ENCODE assay signal across 19 cellular contexts in the genomic region with DNA sequence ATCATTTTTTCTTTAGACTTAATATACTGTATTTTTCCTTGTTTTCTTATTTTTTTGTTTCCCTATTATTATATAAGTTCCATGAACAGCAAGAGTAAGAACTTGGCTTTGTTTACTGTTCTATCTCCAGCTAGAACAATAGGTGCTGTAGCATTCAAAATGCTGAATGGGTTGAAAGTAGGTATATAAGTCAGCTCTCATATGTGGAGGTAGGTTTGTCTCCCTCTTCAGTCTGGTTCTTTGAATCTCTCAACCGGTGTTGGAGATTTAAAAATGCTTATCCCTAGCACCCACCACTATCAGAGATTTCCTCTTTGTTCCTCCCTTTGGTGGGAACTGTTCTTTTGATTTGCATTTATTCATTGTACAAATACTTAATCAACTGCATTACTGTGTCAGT.
DNase-seq lines count a peak whose midpoint lies in the region; ATAC-seq and TF ChIP-seq lines count a peak whose summit lies in the region.
"Had no signal": no experiment of that assay in that cellular context is flagged by ENCODE, and none has a peak within 500 bp of the region (broad histone marks: within the 10 kb centered on the region; RNA-seq: fewer than 3 reads in every experiment).

No MANE protein-coding gene starts in this region.

- H3K4me1 Mint-ChIP-seq in activated CD8-positive, alpha-beta memory T cell treated with anti-CD3 and anti-CD28 coated beads, Interleukin-2, amount 10 ng/mL, durations not matched to agents 7 days and 5 days: peaks cover 26% of the 10 kb centered on the region
- H3K4me1 Mint-ChIP-seq: nephron had no signal

- H3K4me3 ChIP-seq in Panc1 (ENCODE audit: low read depth in 2 of 2, low read length in 2 of 2) (no peak overlapping the region), choroid plexus epithelial cell (ENCODE audit: low read depth, low read length) (no peak overlapping the region), mesendoderm (ENCODE audit: low read length) (no peak overlapping the region), prostate gland (no peak overlapping the region), Peyer's patch (no peak overlapping the region), osteoblast (ENCODE audit: insufficient read depth, low read length) (no peak overlapping the region)

- peak; percentile 30 for ATAC-seq in activated CD8-positive, alpha-beta memory T cell treated with anti-CD3 and anti-CD28 coated beads, Interleukin-2, amount 10 ng/mL, durations not matched to agents 7 days and 5 days
- ATAC-seq in Panc1: no peak
- ATAC-seq: left colon had no signal

- no peak overlapping the region for H2BK15ac ChIP-seq in mesendoderm (replicated peaks; ENCODE audit: low read depth)

- H3K27ac ChIP-seq in Panc1 (ENCODE audit: low read length): no peak overlapping the region
- H3K27ac ChIP-seq in mesendoderm (ENCODE audit: low read depth, low read length): no peak overlapping the region
- H3K27ac ChIP-seq in prostate gland: no peak overlapping the region
- H3K27ac ChIP-seq in Peyer's patch: no peak overlapping the region
- H3K27ac ChIP-seq in osteoblast (ENCODE audit: low read depth, low read length): no peak overlapping the region

- no peak for DNase-seq in activated CD8-positive, alpha-beta memory T cell treated with anti-CD3 and anti-CD28 coated beads, Interleukin-2, amount 10 ng/mL, durations not matched to agents 7 days and 5 days
- no peak for DNase-seq in activated CD8-positive, alpha-beta memory T cell treated with anti-CD3 and anti-CD28 coated beads, Interleukin-2, amount 50 U/mL, for 48 hours
- DNase-seq in Panc1 (ENCODE audit: low read depth, low spot score) (no peak), choroid plexus epithelial cell (ENCODE audit: low read depth) (peak; percentile 15), mesendoderm (peak; percentile 43), prostate gland (ENCODE audit: low spot score) (no peak), Peyer's patch (no peak), osteoblast (ENCODE audit: insufficient read length, low spot score, missing footprints) (no peak)
- DNase-seq: activated naive CD4-positive, alpha-beta T cell treated with anti-CD3 and anti-CD28 coated beads, Interleukin-2, amount 10 ng/mL, durations not matched to agents 7 days and 5 days; activated T-cell treated with anti-CD3 and anti-CD28 coated beads, Interleukin-2, amount 50 U/mL, for 1 hour; cortex of kidney; left colon; MV-4-11; NCI-H2029; NCI-H446; SHP77 treated with DMSO at 0.1 percent for 48 hours; substantia nigra had no signal

- WGBS in mesendoderm (ENCODE audit: extremely low coverage, insufficient coverage, low lambda C conversion rate): no CpG with 5 or more reads among the region's 1 CpG
- WGBS in prostate gland: 87% methylated on average over 1 of the region's 1 CpG

- peaks cover 18% of the 10 kb centered on the region for H3K27me3 Mint-ChIP-seq in activated CD8-positive, alpha-beta memory T cell treated with anti-CD3 and anti-CD28 coated beads, Interleukin-2, amount 10 ng/mL, durations not matched to agents 7 days and 5 days
- H3K27me3 Mint-ChIP-seq: activated naive CD4-positive, alpha-beta T cell treated with anti-CD3 and anti-CD28 coated beads, Interleukin-2, amount 10 ng/mL, durations not matched to agents 7 days and 5 days; progenitor cell of endocrine pancreas had no signal

- in situ Hi-C loops in Panc1 (cut with HindIII; ENCODE audit: low pct_unique_long_range_greater_than_20kb, low sequenced_read_pairs): no loop called here

- H2AK5ac ChIP-seq in mesendoderm (ENCODE audit: low read length): no peak overlapping the region

- H3K56ac ChIP-seq in mesendoderm (ENCODE audit: low read length): no peak overlapping the region

- no peak overlapping the region for H2AFZ ChIP-seq in osteoblast (ENCODE audit: low read length)

- H3K27me3 ChIP-seq in Panc1 (ENCODE audit: control insufficient read depth, insufficient read depth, low read length) (no peaks in the 10 kb centered on the region), mesendoderm (ENCODE audit: insufficient read depth, low read length, poor library complexity) (no peaks in the 10 kb centered on the region), prostate gland (replicated peaks; ENCODE audit: insufficient read depth) (no peaks in the 10 kb centered on the region), Peyer's patch (no peaks in the 10 kb centered on the region), osteoblast (ENCODE audit: insufficient read depth, low read length) (no peaks in the 10 kb centered on the region)

- POLR2A ChIA-PET in Panc1 (lab: Charles Lee): no interaction called here

- H3K4ac ChIP-seq in mesendoderm (ENCODE audit: low read depth, low read length): no peak overlapping the region

- CTCF ChIA-PET in activated CD8-positive, alpha-beta memory T cell treated with anti-CD3 and anti-CD28 coated beads, Interleukin-2, amount 10 ng/mL, durations not matched to agents 7 days and 5 days (lab: Charles Lee): interaction anchor here (0.6 to 1.2 kb wide), 5 partner anchors 9 to 45 kb away, joined by 3 to 5 read pairs (median 4); no protein-coding TSS in a partner anchor
- CTCF ChIA-PET in Panc1 (lab: Charles Lee): no interaction called here

- H3K36me3 ChIP-seq in Panc1 (ENCODE audit: control insufficient read depth, insufficient read depth, low read length) (no peaks in the 10 kb centered on the region), mesendoderm (ENCODE audit: control insufficient read depth, insufficient read depth, low read length) (no peaks in the 10 kb centered on the region), prostate gland (no peaks in the 10 kb centered on the region), Peyer's patch (peaks cover 0 to 10% (median 0%) of the 10 kb centered on the region in 3 donors), osteoblast (ENCODE audit: insufficient read depth, low read length) (peaks cover 13% of the 10 kb centered on the region)

- BruUV-seq in Panc1 (replicated peaks; lab: Mats Ljungman, UMichigan): no TSS peak

- no peaks in the 10 kb centered on the region for H3K9me3 Mint-ChIP-seq in activated CD8-positive, alpha-beta memory T cell treated with anti-CD3 and anti-CD28 coated beads, Interleukin-2, amount 10 ng/mL, durations not matched to agents 7 days and 5 days (ENCODE audit: low read depth)
- H3K9me3 Mint-ChIP-seq: activated naive CD4-positive, alpha-beta T cell treated with anti-CD3 and anti-CD28 coated beads, Interleukin-2, amount 10 ng/mL, durations not matched to agents 7 days and 5 days; nephron had no signal

- intact Hi-C loops in Panc1 (cut with micrococcal nuclease; ENCODE audit: unreplicated experiment): no loop called here
- intact Hi-C loops in prostate gland (cut with DNase I): no loop called here

- peaks cover 7% of the 10 kb centered on the region for H3K36me3 Mint-ChIP-seq in activated CD8-positive, alpha-beta memory T cell treated with anti-CD3 and anti-CD28 coated beads, Interleukin-2, amount 10 ng/mL, durations not matched to agents 7 days and 5 days

- H4K8ac ChIP-seq in mesendoderm (ENCODE audit: low read depth, low read length): no peak overlapping the region

- H3K79me2 ChIP-seq in mesendoderm (ENCODE audit: control insufficient read depth, insufficient read depth, low read length): no peaks in the 10 kb centered on the region
- H3K79me2 ChIP-seq in osteoblast (ENCODE audit: insufficient read depth, low read length): no peaks in the 10 kb centered on the region

- TF ChIP-seq CTCF in Panc1 (IDR thresholded peaks at IDR 0.05) (peak; percentile 3; the same call in 1 of the 2 replicates), choroid plexus epithelial cell (conservative IDR thresholded peaks at IDR 0.05; ENCODE audit: low read depth, low read length) (no peak), prostate gland (IDR thresholded peaks at IDR 0.05) (no peak), Peyer's patch (IDR thresholded peaks at IDR 0.05) (no peak), osteoblast (IDR thresholded peaks at IDR 0.05; ENCODE audit: extremely low read depth, low read depth, low read length) (no peak)

- H4K20me1 ChIP-seq in osteoblast (ENCODE audit: insufficient read depth, low read length): no peaks in the 10 kb centered on the region

- H3K4me2 ChIP-seq in mesendoderm (ENCODE audit: low read length) (no peak overlapping the region), osteoblast (ENCODE audit: insufficient read depth, low read length) (no peak overlapping the region)

- H3K4me1 ChIP-seq in Panc1 (ENCODE audit: control insufficient read depth, insufficient read depth, low read length): no peaks in the 10 kb centered on the region
- peaks cover 2% of the 10 kb centered on the region for H3K4me1 ChIP-seq in mesendoderm (ENCODE audit: control insufficient read depth, low read depth, low read length)
- H3K4me1 ChIP-seq in prostate gland (replicated peaks): no peaks in the 10 kb centered on the region
- H3K4me1 ChIP-seq in Peyer's patch: peaks cover 0 to 4% (median 0%) of the 10 kb centered on the region in 4 donors
- no peaks in the 10 kb centered on the region for H3K4me1 ChIP-seq in osteoblast (ENCODE audit: insufficient read depth, low read length)

- H3K23ac ChIP-seq in mesendoderm (ENCODE audit: low read length): no peak overlapping the region

- no peak overlapping the region for H3K27ac Mint-ChIP-seq in activated CD8-positive, alpha-beta memory T cell treated with anti-CD3 and anti-CD28 coated beads, Interleukin-2, amount 10 ng/mL, durations not matched to agents 7 days and 5 days
- H3K27ac Mint-ChIP-seq: activated naive CD4-positive, alpha-beta T cell treated with anti-CD3 and anti-CD28 coated beads, Interleukin-2, amount 10 ng/mL, durations not matched to agents 7 days and 5 days; nephron; progenitor cell of endocrine pancreas had no signal

- H3K18ac ChIP-seq in mesendoderm (ENCODE audit: low read length): no peak overlapping the region

- TF ChIP-seq POLR2A in prostate gland (IDR thresholded peaks at IDR 0.05) (no peak), Peyer's patch (IDR thresholded peaks at IDR 0.05) (no peak)

- no peak overlapping the region for H4K5ac ChIP-seq in mesendoderm (ENCODE audit: low read length)

- no peaks in the 10 kb centered on the region for H3K79me1 ChIP-seq in mesendoderm (ENCODE audit: low read length)

- H2BK5ac ChIP-seq in mesendoderm (ENCODE audit: low read length): no peak overlapping the region

- no peak overlapping the region for H3K9ac ChIP-seq in mesendoderm (ENCODE audit: low read length)

- H3K9me3 ChIP-seq in Panc1 (ENCODE audit: control insufficient read depth, insufficient read depth, low read depth, low read length): no peaks in the 10 kb centered on the region
- no peaks in the 10 kb centered on the region for H3K9me3 ChIP-seq in prostate gland
- no peaks in the 10 kb centered on the region for H3K9me3 ChIP-seq in Peyer's patch
- no peaks in the 10 kb centered on the region for H3K9me3 ChIP-seq in osteoblast (ENCODE audit: low read depth, low read length)

- no peak overlapping the region for H2BK120ac ChIP-seq in mesendoderm (ENCODE audit: low read depth, low read length)

- no peak overlapping the region for H3K4me3 Mint-ChIP-seq in activated CD8-positive, alpha-beta memory T cell treated with anti-CD3 and anti-CD28 coated beads, Interleukin-2, amount 10 ng/mL, durations not matched to agents 7 days and 5 days
- H3K4me3 Mint-ChIP-seq: activated naive CD4-positive, alpha-beta T cell treated with anti-CD3 and anti-CD28 coated beads, Interleukin-2, amount 10 ng/mL, durations not matched to agents 7 days and 5 days; nephron had no signal

Comparison
In these comparisons a context has a peak if more than half of its experiments do, and no peak if none do; other contexts are left out.
1. DNase-seq: peak in choroid plexus epithelial cell (single experiment) and mesendoderm (single experiment); none in activated CD8-positive, alpha-beta memory T cell treated with anti-CD3 and anti-CD28 coated beads, Interleukin-2, amount 10 ng/mL, durations not matched to agents 7 days and 5 days (single experiment), activated CD8-positive, alpha-beta memory T cell treated with anti-CD3 and anti-CD28 coated beads, Interleukin-2, amount 50 U/mL, for 48 hours (single experiment), Panc1 (single experiment), prostate gland (single experiment), Peyer's patch (0 of 3) and osteoblast (single experiment).